8 cellular contexts compared by ENCODE assay signal in genomic region chr6:20811112-20811746, GRCh38.
DNase-seq lines count a peak whose midpoint lies in the region; ATAC-seq lines count a peak whose summit lies in the region.

No MANE protein-coding gene starts in this region.

- no peak overlapping the region for H3K9ac ChIP-seq in skeletal muscle tissue (ENCODE audit: low read depth in 1 of 3, low read length in 3 of 3)

- H3K36me3 ChIP-seq in skeletal muscle tissue (ENCODE audit: control insufficient read depth in 3 of 3, insufficient read depth in 3 of 3, low read length in 3 of 3) = no peaks in the 10 kb centered on the region

- H3K4me1 ChIP-seq in skeletal muscle tissue (ENCODE audit: control insufficient read depth in 3 of 3, insufficient read depth in 3 of 3, low read length in 3 of 3) = peaks cover 3 to 10% (median 9%) of the 10 kb centered on the region in 3 donors

- peak overlapping the region; percentile 16 for H3K27ac ChIP-seq in skeletal muscle tissue (ENCODE audit: low read depth, low read length)

- H3K4me3 ChIP-seq in skeletal muscle tissue (ENCODE audit: low read length in 3 of 3) = no peak overlapping the region

- DNase-seq in NCI-H82 (lab: John Stamatoyannopoulos, UW) (peak; percentile 53), NCI-H82 treated with DMSO at 0.1 percent for 48 hours (lab: John Stamatoyannopoulos, UW; ENCODE audit: unreplicated experiment) (no peak), RKO (ENCODE audit: low spot score) (peak; percentile 96), fibroblast of the conjunctiva (ENCODE audit: low read depth) (peak; percentile 96), epidermal melanocyte (ENCODE audit: insufficient read length, low spot score) (no peak)
- no peak for DNase-seq in activated effector memory CD4-positive, alpha-beta T cell treated with anti-CD3 and anti-CD28 coated beads, Interleukin-2, amount 50 U/mL, for 16 hours

- no peaks in the 10 kb centered on the region for H3K27me3 ChIP-seq in skeletal muscle tissue (ENCODE audit: control insufficient read depth in 3 of 3, insufficient read depth in 3 of 3, low read length in 3 of 3)

- no peaks in the 10 kb centered on the region for H3K9me3 ChIP-seq in skeletal muscle tissue (ENCODE audit: control insufficient read depth in 3 of 3, low read length in 3 of 3)

- ATAC-seq in GM18519 (IDR thresholded peaks at IDR 0.05; ENCODE audit: low FRiP score, unreplicated experiment) = no peak

Comparison
In these comparisons a context has a peak if more than half of its experiments do, and no peak if none do; other contexts are left out.
1. DNase-seq: peak in NCI-H82 (single experiment), RKO (single experiment) and fibroblast of the conjunctiva (single experiment); none in NCI-H82 treated with DMSO at 0.1 percent for 48 hours (single experiment), activated effector memory CD4-positive, alpha-beta T cell treated with anti-CD3 and anti-CD28 coated beads, Interleukin-2, amount 50 U/mL, for 16 hours (single experiment) and epidermal melanocyte (single experiment).